20 cellular contexts compared by ENCODE assay signal in genomic region chr7:153158204-153158603, GRCh38.
DNase-seq lines count a peak whose midpoint lies in the region; ATAC-seq and TF ChIP-seq lines count a peak whose summit lies in the region.
"Had no signal": no experiment of that assay in that cellular context is flagged by ENCODE, and none has a peak within 500 bp of the region (broad histone marks: within the 10 kb centered on the region; RNA-seq: fewer than 3 reads in every experiment).

No MANE protein-coding gene starts in this region.

- CTCF ChIA-PET in activated naive CD4-positive, alpha-beta T cell treated with anti-CD3 and anti-CD28 coated beads, Interleukin-2, amount 10 ng/mL, durations not matched to agents 7 days and 5 days (lab: Charles Lee) = no interaction called here

- no peaks in the 10 kb centered on the region for H3K36me3 Mint-ChIP-seq in activated T-cell treated with anti-CD3 and anti-CD28 coated beads, Interleukin-2, amount 50 U/mL, for 72 hours (ENCODE audit: insufficient read depth in 2 of 2)
- no peaks in the 10 kb centered on the region for H3K36me3 Mint-ChIP-seq in mesothelial cell of epicardium
- no peaks in the 10 kb centered on the region for H3K36me3 Mint-ChIP-seq in activated naive CD4-positive, alpha-beta T cell treated with anti-CD3 and anti-CD28 coated beads, Interleukin-2, amount 10 ng/mL, durations not matched to agents 7 days and 5 days
- H3K36me3 Mint-ChIP-seq: CD4-positive, CD25-positive, alpha-beta regulatory T cell; CD8-positive, alpha-beta T cell had no signal

- H4K8ac ChIP-seq in mesendoderm (ENCODE audit: low read depth, low read length) = no peak overlapping the region

- H3K27me3 Mint-ChIP-seq in activated T-cell treated with anti-CD3 and anti-CD28 coated beads, Interleukin-2, amount 50 U/mL, for 72 hours (ENCODE audit: low read depth) = no peaks in the 10 kb centered on the region
- H3K27me3 Mint-ChIP-seq in mesothelial cell of epicardium (ENCODE audit: low read depth) = no peaks in the 10 kb centered on the region
- H3K27me3 Mint-ChIP-seq in activated naive CD4-positive, alpha-beta T cell treated with anti-CD3 and anti-CD28 coated beads, Interleukin-2, amount 10 ng/mL, durations not matched to agents 7 days and 5 days = no peaks in the 10 kb centered on the region
- H3K27me3 Mint-ChIP-seq: B cell; CD4-positive, CD25-positive, alpha-beta regulatory T cell had no signal

- H3K4ac ChIP-seq in mesendoderm (ENCODE audit: low read depth, low read length) = no peak overlapping the region

- H3K23ac ChIP-seq in mesendoderm (ENCODE audit: low read length) = no peak overlapping the region

- H3K9me3 Mint-ChIP-seq in activated T-cell treated with anti-CD3 and anti-CD28 coated beads, Interleukin-2, amount 50 U/mL, for 72 hours = peaks cover 10 to 12% of the 10 kb centered on the region in 2 donors
- peaks cover 81% of the 10 kb centered on the region for H3K9me3 Mint-ChIP-seq in mesothelial cell of epicardium
- peaks cover 4% of the 10 kb centered on the region for H3K9me3 Mint-ChIP-seq in activated naive CD4-positive, alpha-beta T cell treated with anti-CD3 and anti-CD28 coated beads, Interleukin-2, amount 10 ng/mL, durations not matched to agents 7 days and 5 days

- H3K79me1 ChIP-seq in mesendoderm (ENCODE audit: low read length) = no peaks in the 10 kb centered on the region

- H3K4me3 ChIP-seq in HUES48 (ENCODE audit: low read depth, low read length) (no peak overlapping the region), mesendoderm (ENCODE audit: low read length) (no peak overlapping the region)
- H3K4me3 ChIP-seq: BLaER1, GM23248 had no signal

- H2AK5ac ChIP-seq in mesendoderm (ENCODE audit: low read length) = no peak overlapping the region

- H3K4me3 Mint-ChIP-seq in activated T-cell treated with anti-CD3 and anti-CD28 coated beads, Interleukin-2, amount 50 U/mL, for 72 hours = no peak overlapping the region
- no peak overlapping the region for H3K4me3 Mint-ChIP-seq in mesothelial cell of epicardium
- H3K4me3 Mint-ChIP-seq in activated naive CD4-positive, alpha-beta T cell treated with anti-CD3 and anti-CD28 coated beads, Interleukin-2, amount 10 ng/mL, durations not matched to agents 7 days and 5 days = no peak overlapping the region
- H3K4me3 Mint-ChIP-seq: B cell; CD4-positive, CD25-positive, alpha-beta regulatory T cell; CD8-positive, alpha-beta T cell had no signal

- no peaks in the 10 kb centered on the region for H3K4me1 Mint-ChIP-seq in activated T-cell treated with anti-CD3 and anti-CD28 coated beads, Interleukin-2, amount 50 U/mL, for 72 hours (ENCODE audit: low read depth)
- H3K4me1 Mint-ChIP-seq in mesothelial cell of epicardium = no peaks in the 10 kb centered on the region
- no peaks in the 10 kb centered on the region for H3K4me1 Mint-ChIP-seq in activated naive CD4-positive, alpha-beta T cell treated with anti-CD3 and anti-CD28 coated beads, Interleukin-2, amount 10 ng/mL, durations not matched to agents 7 days and 5 days
- H3K4me1 Mint-ChIP-seq: B cell; CD4-positive, CD25-positive, alpha-beta regulatory T cell had no signal

- no peaks in the 10 kb centered on the region for H3K36me3 ChIP-seq in HUES48 (ENCODE audit: control insufficient read depth, insufficient read depth, low read length)
- no peaks in the 10 kb centered on the region for H3K36me3 ChIP-seq in mesendoderm (ENCODE audit: control insufficient read depth, insufficient read depth, low read length)
- H3K36me3 ChIP-seq: BLaER1 had no signal

- peak overlapping the region; percentile 17 for H3K27ac ChIP-seq in HUES48 (ENCODE audit: low read depth, low read length)
- no peak overlapping the region for H3K27ac ChIP-seq in mesendoderm (ENCODE audit: low read depth, low read length)
- H3K27ac ChIP-seq: 22Rv1, BLaER1, C4-2B, GM23248 had no signal

- DNase-seq in activated T-cell treated with anti-CD3 and anti-CD28 coated beads, Interleukin-2, amount 50 U/mL, for 72 hours = no peak
- DNase-seq in activated T-cell treated with anti-CD3 and anti-CD28 coated beads for 4 hours (no peak), iPS-NIHi11 (ENCODE audit: low spot score) (no peak), mesendoderm (no peak), mesothelial cell of epicardium (ENCODE audit: low spot score in 2 of 2, unreplicated experiment in 2 of 2) (no peak)
- DNase-seq in activated naive CD4-positive, alpha-beta T cell treated with anti-CD3 and anti-CD28 coated beads, Interleukin-2, amount 10 ng/mL, durations not matched to agents 7 days and 5 days = no peak
- DNase-seq: Caco-2; CD4-positive, CD25-positive, alpha-beta regulatory T cell; CD8-positive, alpha-beta T cell; DMS153; DND-41; GDM1; GM23248; HCEC 1CT had no signal

- ATAC-seq in activated T-cell treated with anti-CD3 and anti-CD28 coated beads, Interleukin-2, amount 50 U/mL, for 72 hours (replicated peaks in 1 of 2) = no peak
- peak; percentile 20 for ATAC-seq in esophagus mucosa
- ATAC-seq: CD8-positive, alpha-beta T cell had no signal

- H3K9me3 ChIP-seq in HUES48 (ENCODE audit: control insufficient read depth, insufficient read depth, low read length) = no peaks in the 10 kb centered on the region
- H3K9me3 ChIP-seq: BLaER1, Caco-2 had no signal

- H4K5ac ChIP-seq in mesendoderm (ENCODE audit: low read length) = no peak overlapping the region

- TF ChIP-seq CTCF in mesothelial cell of epicardium (IDR thresholded peaks at IDR 0.05; ENCODE audit: unreplicated experiment) = no peak

- H3K18ac ChIP-seq in mesendoderm (ENCODE audit: low read length) = no peak overlapping the region

- no peak overlapping the region for H2BK5ac ChIP-seq in mesendoderm (ENCODE audit: low read length)

- no peak overlapping the region for H3K9ac ChIP-seq in HUES48 (ENCODE audit: low read depth, low read length)
- no peak overlapping the region for H3K9ac ChIP-seq in mesendoderm (ENCODE audit: low read length)
- H3K9ac ChIP-seq: BLaER1, GM23248 had no signal

- H2BK120ac ChIP-seq in mesendoderm (ENCODE audit: low read depth, low read length) = no peak overlapping the region

- no CpG with 5 or more reads among the region's 3 CpGs for WGBS in mesendoderm (ENCODE audit: extremely low coverage, insufficient coverage, low lambda C conversion rate)

- no peak overlapping the region for H3K4me2 ChIP-seq in mesendoderm (ENCODE audit: low read length)
- H3K4me2 ChIP-seq: BLaER1 had no signal

- H3K27me3 ChIP-seq in HUES48 (ENCODE audit: control insufficient read depth, insufficient read depth, low read length) = no peaks in the 10 kb centered on the region
- H3K27me3 ChIP-seq in mesendoderm (ENCODE audit: insufficient read depth, low read length, poor library complexity) = no peaks in the 10 kb centered on the region
- H3K27me3 ChIP-seq: BLaER1 had no signal

- H3K56ac ChIP-seq in mesendoderm (ENCODE audit: low read length) = no peak overlapping the region

- no peak overlapping the region for H2BK15ac ChIP-seq in mesendoderm (replicated peaks; ENCODE audit: low read depth)

- no peaks in the 10 kb centered on the region for H3K79me2 ChIP-seq in mesendoderm (ENCODE audit: control insufficient read depth, insufficient read depth, low read length)

- peaks cover 18% of the 10 kb centered on the region for H3K4me1 ChIP-seq in HUES48 (ENCODE audit: control insufficient read depth, insufficient read depth, low read length)
- no peaks in the 10 kb centered on the region for H3K4me1 ChIP-seq in mesendoderm (ENCODE audit: control insufficient read depth, low read depth, low read length)
- H3K4me1 ChIP-seq: BLaER1, Caco-2 had no signal

- H3K27ac Mint-ChIP-seq in activated T-cell treated with anti-CD3 and anti-CD28 coated beads, Interleukin-2, amount 50 U/mL, for 72 hours = peak overlapping the region; percentile 54
- H3K27ac Mint-ChIP-seq in mesothelial cell of epicardium = no peak overlapping the region
- H3K27ac Mint-ChIP-seq in activated naive CD4-positive, alpha-beta T cell treated with anti-CD3 and anti-CD28 coated beads, Interleukin-2, amount 10 ng/mL, durations not matched to agents 7 days and 5 days = no peak overlapping the region
- H3K27ac Mint-ChIP-seq: B cell; CD4-positive, CD25-positive, alpha-beta regulatory T cell; CD8-positive, alpha-beta T cell had no signal
